ENCODE assay signal across 14 cellular contexts in the genomic region with DNA sequence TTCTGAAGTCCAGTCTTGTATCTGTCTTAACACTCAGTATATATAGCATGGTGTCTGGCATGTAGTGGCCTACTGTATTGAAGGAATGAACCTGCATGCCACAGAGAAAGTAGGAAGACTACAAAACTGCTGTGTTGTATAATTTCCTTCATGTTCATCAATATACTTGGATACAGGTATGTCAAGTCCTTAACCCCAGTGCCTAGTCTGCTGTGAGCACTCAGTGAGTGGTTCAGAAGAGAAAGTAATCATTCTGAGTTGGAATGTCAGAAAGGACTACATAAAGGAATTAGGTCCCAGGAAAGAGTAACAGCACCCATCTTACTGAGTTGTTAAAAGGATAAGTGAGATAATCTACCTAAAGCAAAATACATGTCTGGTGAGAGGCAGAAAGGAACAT. TPM values are rescaled to one million over a fixed set of nuclear protein-coding genes. Genes with fewer than 3 reads are reported as not detected.
DNase-seq lines count a peak whose midpoint lies in the region; ATAC-seq and TF ChIP-seq lines count a peak whose summit lies in the region.
"Had no signal": no experiment of that assay in that cellular context is flagged by ENCODE, and none has a peak within 500 bp of the region (broad histone marks: within the 10 kb centered on the region; RNA-seq: fewer than 3 reads in every experiment).

No MANE protein-coding gene starts in this region.

- TF ChIP-seq CTCF in natural killer cell (IDR thresholded peaks at IDR 0.05) = no peak

- peaks cover 74% of the 10 kb centered on the region for H3K36me3 Mint-ChIP-seq in activated CD4-positive, alpha-beta T cell treated with anti-CD3 and anti-CD28 coated beads, Interleukin-2, amount 10 ng/mL, durations not matched to agents 24 days and 14 days (ENCODE audit: low read depth)
- H3K36me3 Mint-ChIP-seq in activated naive CD8-positive, alpha-beta T cell treated with anti-CD3 and anti-CD28 coated beads for 36 hours = peaks cover 48% of the 10 kb centered on the region
- H3K36me3 Mint-ChIP-seq in natural killer cell = peaks cover 10% of the 10 kb centered on the region

- no peak for DNase-seq in activated CD4-positive, alpha-beta T cell treated with anti-CD3 and anti-CD28 coated beads, Interleukin-2, amount 10 ng/mL, durations not matched to agents 24 days and 14 days
- DNase-seq in activated CD4-positive, alpha-beta T cell treated with anti-CD3 and anti-CD28 coated beads, Interleukin-2, amount 50 U/mL, for 1 hour = no peak
- DNase-seq in LHCN-M2 (ENCODE audit: low read depth) = peak; percentile 1
- no peak for DNase-seq in activated naive CD8-positive, alpha-beta T cell treated with anti-CD3 and anti-CD28 coated beads for 36 hours
- no peak for DNase-seq in natural killer cell
- no peak for DNase-seq in NCI-H1436 treated with DMSO at 0.1 percent for 48 hours (lab: John Stamatoyannopoulos, UW)
- no peak for DNase-seq in hippocampal formation (lab: John Stamatoyannopoulos, UW)
- no peak for DNase-seq in 8988T
- DNase-seq: DMS 273 treated with DMSO at 0.1 percent for 48 hours; NCI-H1105; NCI-H226; ovary; stimulated activated CD4-positive, alpha-beta T cell treated with anti-CD3 and anti-CD28 coated beads, Interleukin-12 subunit alpha, Interleukin-12 subunit beta, amount 100 ng/mL, for 4 hours; thyroid gland had no signal

- peaks cover 67% of the 10 kb centered on the region for H3K4me1 Mint-ChIP-seq in activated CD4-positive, alpha-beta T cell treated with anti-CD3 and anti-CD28 coated beads, Interleukin-2, amount 10 ng/mL, durations not matched to agents 24 days and 14 days
- H3K4me1 Mint-ChIP-seq in activated naive CD8-positive, alpha-beta T cell treated with anti-CD3 and anti-CD28 coated beads for 36 hours = peaks cover 43% of the 10 kb centered on the region
- H3K4me1 Mint-ChIP-seq in natural killer cell = peaks cover 15 to 29% of the 10 kb centered on the region in 2 donors

- peak overlapping the region; percentile 43 for H3K4me3 Mint-ChIP-seq in activated CD4-positive, alpha-beta T cell treated with anti-CD3 and anti-CD28 coated beads, Interleukin-2, amount 10 ng/mL, durations not matched to agents 24 days and 14 days
- no peak overlapping the region for H3K4me3 Mint-ChIP-seq in activated naive CD8-positive, alpha-beta T cell treated with anti-CD3 and anti-CD28 coated beads for 36 hours
- H3K4me3 Mint-ChIP-seq in natural killer cell = no peak overlapping the region

- no peaks in the 10 kb centered on the region for H3K9me3 Mint-ChIP-seq in activated CD4-positive, alpha-beta T cell treated with anti-CD3 and anti-CD28 coated beads, Interleukin-2, amount 10 ng/mL, durations not matched to agents 24 days and 14 days
- no peaks in the 10 kb centered on the region for H3K9me3 Mint-ChIP-seq in activated naive CD8-positive, alpha-beta T cell treated with anti-CD3 and anti-CD28 coated beads for 36 hours
- H3K9me3 Mint-ChIP-seq in natural killer cell = no peaks in the 10 kb centered on the region

- intact Hi-C loops in activated CD4-positive, alpha-beta T cell treated with anti-CD3 and anti-CD28 coated beads, Interleukin-2, amount 10 ng/mL, durations not matched to agents 24 days and 14 days (cut with micrococcal nuclease) = loop anchor here (2.0 kb wide), 1 partner anchor 49 kb away; no protein-coding TSS in a partner anchor
- intact Hi-C loops in natural killer cell (cut with micrococcal nuclease) = no loop called here

- H3K27ac Mint-ChIP-seq in activated CD4-positive, alpha-beta T cell treated with anti-CD3 and anti-CD28 coated beads, Interleukin-2, amount 10 ng/mL, durations not matched to agents 24 days and 14 days = peak overlapping the region; percentile 83
- H3K27ac Mint-ChIP-seq in activated naive CD8-positive, alpha-beta T cell treated with anti-CD3 and anti-CD28 coated beads for 36 hours = peak overlapping the region; percentile 81
- peak overlapping the region; percentile 27 to 82 for H3K27ac Mint-ChIP-seq in natural killer cell

- no peak for ATAC-seq in natural killer cell

- H3K27me3 Mint-ChIP-seq in activated CD4-positive, alpha-beta T cell treated with anti-CD3 and anti-CD28 coated beads, Interleukin-2, amount 10 ng/mL, durations not matched to agents 24 days and 14 days = no peaks in the 10 kb centered on the region
- no peaks in the 10 kb centered on the region for H3K27me3 Mint-ChIP-seq in activated naive CD8-positive, alpha-beta T cell treated with anti-CD3 and anti-CD28 coated beads for 36 hours
- H3K27me3 Mint-ChIP-seq in natural killer cell (ENCODE audit: low read depth in 2 of 2) = no peaks in the 10 kb centered on the region

RNA-seq across cellular contexts. Expression of a gene that starts 32.0 kb away (rescaled TPM):
- 191 and 194 TPM in 2 replicates for total RNA-seq in activated CD4-positive, alpha-beta T cell treated with anti-CD3 and anti-CD28 coated beads, Interleukin-2, amount 10 ng/mL, durations not matched to agents 24 days and 14 days
- total RNA-seq in LHCN-M2 (2014; rRNA removed) (183 and 197 TPM in 2 replicates), natural killer cell (10 to 100 TPM; 25.8 to 33.8 (median 31.7) TPM)
- 37.9 TPM for polyA plus RNA-seq in LHCN-M2 (2012)
- total RNA-seq in activated naive CD8-positive, alpha-beta T cell treated with anti-CD3 and anti-CD28 coated beads for 36 hours = 100 to 1,000 TPM; 198 to 210 TPM

RNA-seq across cellular contexts. Expression of a gene that starts 32.1 kb away (rescaled TPM):
- 26.7 and 30.4 TPM in 2 replicates for total RNA-seq in activated CD4-positive, alpha-beta T cell treated with anti-CD3 and anti-CD28 coated beads, Interleukin-2, amount 10 ng/mL, durations not matched to agents 24 days and 14 days
- total RNA-seq in LHCN-M2 (2014; rRNA removed) = 26.2 and 41.6 TPM in 2 replicates
- polyA plus RNA-seq in LHCN-M2 (2012) = 11.9 TPM
- 10 to 100 TPM; 28.6 to 29.1 TPM for total RNA-seq in activated naive CD8-positive, alpha-beta T cell treated with anti-CD3 and anti-CD28 coated beads for 36 hours
- total RNA-seq in natural killer cell = 10 to 100 TPM; 27.9 to 37.7 (median 37.7) TPM

RNA-seq across cellular contexts. Expression of a gene that starts 50.3 kb away (rescaled TPM):
- 81.2 and 86.4 TPM in 2 replicates for total RNA-seq in activated CD4-positive, alpha-beta T cell treated with anti-CD3 and anti-CD28 coated beads, Interleukin-2, amount 10 ng/mL, durations not matched to agents 24 days and 14 days
- total RNA-seq in LHCN-M2 (2014; rRNA removed) = 19.2 and 31.7 TPM in 2 replicates
- polyA plus RNA-seq in LHCN-M2 (2012) = 7.0 TPM
- total RNA-seq in activated naive CD8-positive, alpha-beta T cell treated with anti-CD3 and anti-CD28 coated beads for 36 hours = 10 to 100 TPM; 54.5 to 59.0 TPM
- total RNA-seq in natural killer cell = 10 to 100 TPM; 60.0 to 73.3 (median 71.6) TPM
